In genomic region chr3:10205461-10206165, GRCh38 we compare ENCODE assay signal across 9 cellular contexts. TPM values are rescaled to one million over a fixed set of nuclear protein-coding genes. Genes with fewer than 3 reads are reported as not detected.
DNase-seq lines count a peak whose midpoint lies in the region; ATAC-seq and TF ChIP-seq lines count a peak whose summit lies in the region.
"Had no signal": no experiment of that assay in that cellular context is flagged by ENCODE, and none has a peak within 500 bp of the region (broad histone marks: within the 10 kb centered on the region; RNA-seq: fewer than 3 reads in every experiment).

No MANE protein-coding gene starts in this region.

- H3K4me1 Mint-ChIP-seq in T-helper 1 cell treated with Interleukin-12 subunit alpha and Interleukin-12 subunit beta and Interleukin-4 antibody, amounts not matched to agents 30 μg/mL and 1 μg/mL, for 36 hours (ENCODE audit: low read depth): peaks cover 34% of the 10 kb centered on the region
- H3K4me1 Mint-ChIP-seq in activated CD8-positive, alpha-beta T cell treated with anti-CD3 and anti-CD28 coated beads for 36 hours (ENCODE audit: low read depth): peaks cover 25% of the 10 kb centered on the region

- H3K27ac Mint-ChIP-seq in T-helper 1 cell treated with Interleukin-12 subunit alpha and Interleukin-12 subunit beta and Interleukin-4 antibody, amounts not matched to agents 30 μg/mL and 1 μg/mL, for 36 hours: peak overlapping the region; percentile 41
- H3K27ac Mint-ChIP-seq in activated CD8-positive, alpha-beta T cell treated with anti-CD3 and anti-CD28 coated beads for 36 hours: no peak overlapping the region

- POLR2A ChIA-PET in activated CD8-positive, alpha-beta T cell treated with anti-CD3 and anti-CD28 coated beads for 36 hours (lab: Charles Lee): interaction anchor here (1.0 to 1.1 kb wide), 2 partner anchors 47 to 64 kb away, joined by 3 read pairs; partner anchors contain the start of gene VHL

- H3K9me3 ChIP-seq in tibial artery: no peaks in the 10 kb centered on the region

- H3K4me3 Mint-ChIP-seq in T-helper 1 cell treated with Interleukin-12 subunit alpha and Interleukin-12 subunit beta and Interleukin-4 antibody, amounts not matched to agents 30 μg/mL and 1 μg/mL, for 36 hours: no peak overlapping the region
- no peak overlapping the region for H3K4me3 Mint-ChIP-seq in activated CD8-positive, alpha-beta T cell treated with anti-CD3 and anti-CD28 coated beads for 36 hours

- peak overlapping the region; percentile 57 for H3K27ac ChIP-seq in angular gyrus (ENCODE audit: low read depth, low read length)
- peak overlapping the region; percentile 75 to 86 for H3K27ac ChIP-seq in tibial artery

- intact Hi-C loops in tibial artery (cut with DNase I; ENCODE audit: low total_unique reads): no loop called here
- intact Hi-C loops in activated CD8-positive, alpha-beta T cell treated with anti-CD3 and anti-CD28 coated beads for 36 hours (cut with micrococcal nuclease): no loop called here

- H3K36me3 Mint-ChIP-seq in T-helper 1 cell treated with Interleukin-12 subunit alpha and Interleukin-12 subunit beta and Interleukin-4 antibody, amounts not matched to agents 30 μg/mL and 1 μg/mL, for 36 hours (ENCODE audit: low read depth): peaks cover 35% of the 10 kb centered on the region
- peaks cover 6% of the 10 kb centered on the region for H3K36me3 Mint-ChIP-seq in activated CD8-positive, alpha-beta T cell treated with anti-CD3 and anti-CD28 coated beads for 36 hours (ENCODE audit: low read depth)

- CTCF ChIA-PET in activated CD8-positive, alpha-beta T cell treated with anti-CD3 and anti-CD28 coated beads for 36 hours (lab: Charles Lee): interaction anchor here (1.4 to 1.7 kb wide), 2 partner anchors 12 to 15 kb away, joined by 4 to 5 read pairs; no protein-coding TSS in a partner anchor

- peaks cover 2% of the 10 kb centered on the region for H3K36me3 ChIP-seq in kidney epithelial cell (ENCODE audit: control insufficient read depth, insufficient read depth, low read length)
- peaks cover 0 to 17% (median 3%) of the 10 kb centered on the region in 3 donors for H3K36me3 ChIP-seq in tibial artery

- H3K4me3 ChIP-seq in kidney epithelial cell (ENCODE audit: low read depth, low read length) (no peak overlapping the region), tibial artery (no peak overlapping the region)

- no peak for ATAC-seq in activated CD8-positive, alpha-beta T cell treated with anti-CD3 and anti-CD28 coated beads for 36 hours
- no peak for ATAC-seq in GM21576 (IDR thresholded peaks at IDR 0.05; ENCODE audit: unreplicated experiment)

- DNase-seq in T-helper 1 cell: no peak
- DNase-seq in kidney epithelial cell (ENCODE audit: low read depth): peak; percentile 85
- peak; percentile 74 to 92 for DNase-seq in tibial artery
- no peak for DNase-seq in CD1c-positive myeloid dendritic cell (ENCODE audit: extremely low spot score)
- DNase-seq in activated CD8-positive, alpha-beta T cell treated with anti-CD3 and anti-CD28 coated beads for 36 hours: no peak
- DNase-seq: NCI-H1048 had no signal

- no peak for TF ChIP-seq CTCF in kidney epithelial cell (IDR thresholded peaks at IDR 0.05; ENCODE audit: insufficient read depth, low read length, poor library complexity, severe bottlenecking)
- peak in 1 of 2 experiments; percentile 7 for TF ChIP-seq CTCF in tibial artery (IDR thresholded peaks at IDR 0.05)
- TF ChIP-seq CTCF in activated CD8-positive, alpha-beta T cell treated with anti-CD3 and anti-CD28 coated beads for 36 hours (IDR thresholded peaks at IDR 0.05): no peak

- H3K4me1 ChIP-seq in tibial artery: peaks cover 0 to 31% (median 23%) of the 10 kb centered on the region in 4 donors

- no peaks in the 10 kb centered on the region for H3K27me3 Mint-ChIP-seq in T-helper 1 cell treated with Interleukin-12 subunit alpha and Interleukin-12 subunit beta and Interleukin-4 antibody, amounts not matched to agents 30 μg/mL and 1 μg/mL, for 36 hours (ENCODE audit: low read depth)
- no peaks in the 10 kb centered on the region for H3K27me3 Mint-ChIP-seq in activated CD8-positive, alpha-beta T cell treated with anti-CD3 and anti-CD28 coated beads for 36 hours

- H3K9me3 Mint-ChIP-seq in T-helper 1 cell treated with Interleukin-12 subunit alpha and Interleukin-12 subunit beta and Interleukin-4 antibody, amounts not matched to agents 30 μg/mL and 1 μg/mL, for 36 hours: peaks cover 3% of the 10 kb centered on the region
- no peaks in the 10 kb centered on the region for H3K9me3 Mint-ChIP-seq in activated CD8-positive, alpha-beta T cell treated with anti-CD3 and anti-CD28 coated beads for 36 hours

- H3K27me3 ChIP-seq in kidney epithelial cell (ENCODE audit: control insufficient read depth, insufficient read depth, low read length) (no peaks in the 10 kb centered on the region), tibial artery (no peaks in the 10 kb centered on the region)

RNA-seq across cellular contexts. Expression of gene IRAK2, which starts 40.9 kb away (rescaled TPM):
- 65.5 and 72.8 TPM in 2 replicates for total RNA-seq in kidney epithelial cell
- total RNA-seq in activated CD8-positive, alpha-beta T cell treated with anti-CD3 and anti-CD28 coated beads for 36 hours: 1 to 10 TPM; 3.0 TPM

RNA-seq across cellular contexts. Expression of gene TATDN2, which starts 42.6 kb away (rescaled TPM):
- total RNA-seq in kidney epithelial cell: 14.8 and 16.4 TPM in 2 replicates
- 10 to 100 TPM; 37.1 to 38.5 TPM for total RNA-seq in activated CD8-positive, alpha-beta T cell treated with anti-CD3 and anti-CD28 coated beads for 36 hours

Comparison
In these comparisons a context has a peak if more than half of its experiments do, and no peak if none do; other contexts are left out.
1. DNase-seq: peak in kidney epithelial cell (single experiment) and tibial artery (2 of 2); none in T-helper 1 cell (0 of 5), CD1c-positive myeloid dendritic cell (single experiment) and activated CD8-positive, alpha-beta T cell treated with anti-CD3 and anti-CD28 coated beads for 36 hours (single experiment).
2. RNA of gene IRAK2, which starts 40.9 kb away (total RNA-seq): 65.5 to 72.8 TPM in kidney epithelial cell; 3.0 TPM in activated CD8-positive, alpha-beta T cell treated with anti-CD3 and anti-CD28 coated beads for 36 hours; every median in the first group is over 10 times any median in the second.